Comparison of ENCODE assay signal across 17 cellular contexts in genomic region chr2:201156051-201156450, GRCh38. TPM values are rescaled to one million over a fixed set of nuclear protein-coding genes. Genes with fewer than 3 reads are reported as not detected.
A peak's percentile ranks its signal among the peaks of the same experiment; 100 is the strongest.
DNase-seq lines count a peak whose midpoint lies in the region; ATAC-seq and TF ChIP-seq lines count a peak whose summit lies in the region.
"Had no signal": no experiment of that assay in that cellular context is flagged by ENCODE, and none has a peak within 500 bp of the region (broad histone marks: within the 10 kb centered on the region; RNA-seq: fewer than 3 reads in every experiment).

No MANE protein-coding gene starts in this region.

- H3K4me2 ChIP-seq in GM23338 = no peak overlapping the region
- no peak overlapping the region for H3K4me2 ChIP-seq in hepatocyte

- intact Hi-C loops in dorsolateral prefrontal cortex (cut with DNase I) (loop anchor here (5.0 to 10.0 kb wide), 4 partner anchors 39 to 249 kb away; partner anchors contain the start of genes CFLAR (in 1 of the 2), HYCC2 (in 1 of the 2), NDUFB3 (in 1 of the 2) and ORC2 (in 1 of the 2)), psoas muscle (cut with DNase I) (loop anchor here in 1 of 2 donors (10.0 kb wide), 1 partner anchor 81 kb away; the partner anchor contains the start of genes HYCC2 and NDUFB3)

- no peaks in the 10 kb centered on the region; the same call in 2 of the 3 replicates for H3K36me3 Mint-ChIP-seq in GM23338 (ENCODE audit: low read depth)

- H3K9me3 ChIP-seq in psoas muscle = no peaks in the 10 kb centered on the region
- no peaks in the 10 kb centered on the region for H3K9me3 ChIP-seq in hepatocyte (ENCODE audit: low read depth)
- H3K9me3 ChIP-seq in gastroesophageal sphincter = no peaks in the 10 kb centered on the region
- H3K9me3 ChIP-seq: suprapubic skin had no signal

- H3F3A ChIP-seq in GM23338 (replicated peaks; ENCODE audit: low read depth) = no peaks in the 10 kb centered on the region

- no peak overlapping the region for H3K4me3 ChIP-seq in GM23338
- no peak overlapping the region for H3K4me3 ChIP-seq in dorsolateral prefrontal cortex
- H3K4me3 ChIP-seq in psoas muscle = no peak overlapping the region
- no peak overlapping the region for H3K4me3 ChIP-seq in hepatocyte
- H3K4me3 ChIP-seq in gastroesophageal sphincter = no peak overlapping the region
- H3K4me3 ChIP-seq: suprapubic skin had no signal

- TF ChIP-seq POLR2A in gastroesophageal sphincter (IDR thresholded peaks at IDR 0.05) = no peak

- H3K27ac ChIP-seq in GM23338 (ENCODE audit: low read depth) = no peak overlapping the region
- peak overlapping the region in 41 of 59 donors; percentile 0 to 95 (median 81) for H3K27ac ChIP-seq in dorsolateral prefrontal cortex
- peak overlapping the region; percentile 25 for H3K27ac ChIP-seq in psoas muscle
- no peak overlapping the region for H3K27ac ChIP-seq in hepatocyte
- H3K27ac ChIP-seq in gastroesophageal sphincter = no peak overlapping the region
- H3K27ac ChIP-seq: suprapubic skin had no signal

- TF ChIP-seq CTCF in GM23338 (conservative IDR thresholded peaks at IDR 0.05; ENCODE audit: low read depth in 2 of 2) (no peak), dorsolateral prefrontal cortex (IDR thresholded peaks at IDR 0.05 in 54 of 56, conservative IDR thresholded peaks at IDR 0.05 in 2 of 56; ENCODE audit: low read depth in 1 of 56, partially characterized antibody in 56 of 56) (no peak), psoas muscle (IDR thresholded peaks at IDR 0.05) (no peak), hepatocyte (IDR thresholded peaks at IDR 0.05; ENCODE audit: poor library complexity) (no peak), gastroesophageal sphincter (IDR thresholded peaks at IDR 0.05) (no peak)

- peaks cover 14% of the 10 kb centered on the region for H3K4me1 Mint-ChIP-seq in GM23338

- no peaks in the 10 kb centered on the region for H3K79me2 ChIP-seq in GM23338 (replicated peaks; ENCODE audit: insufficient read depth)
- H3K79me2 ChIP-seq in hepatocyte = peaks cover 16% of the 10 kb centered on the region

- H4K20me1 ChIP-seq in GM23338 (replicated peaks; ENCODE audit: insufficient read depth) (no peaks in the 10 kb centered on the region), hepatocyte (ENCODE audit: insufficient read depth, poor library complexity, severe bottlenecking) (no peaks in the 10 kb centered on the region)

- 0 out of 2 replicates have a peak overlapping the region, but pooled peaks have one; percentile 18 for H3K27ac Mint-ChIP-seq in GM23338
- H3K27ac Mint-ChIP-seq: T-helper 1 cell treated with Interleukin-12 subunit alpha and Interleukin-12 subunit beta and Interleukin-4 antibody, amounts not matched to agents 30 μg/mL and 1 μg/mL, for 36 hours had no signal

- no peak overlapping the region for H3K4me3 Mint-ChIP-seq in GM23338
- H3K4me3 Mint-ChIP-seq: T-helper 1 cell treated with Interleukin-12 subunit alpha and Interleukin-12 subunit beta and Interleukin-4 antibody, amounts not matched to agents 30 μg/mL and 1 μg/mL, for 36 hours had no signal

- H3K4me1 ChIP-seq in GM23338 (ENCODE audit: insufficient read depth) (peaks cover 11% of the 10 kb centered on the region), psoas muscle (peaks cover 30% of the 10 kb centered on the region), hepatocyte (ENCODE audit: insufficient read depth) (peaks cover 16% of the 10 kb centered on the region), gastroesophageal sphincter (peaks cover 0 to 44% (median 10%) of the 10 kb centered on the region in 3 donors)

- no peaks in the 10 kb centered on the region for H3K9me3 Mint-ChIP-seq in GM23338
- H3K9me3 Mint-ChIP-seq: T-helper 1 cell treated with Interleukin-12 subunit alpha and Interleukin-12 subunit beta and Interleukin-4 antibody, amounts not matched to agents 30 μg/mL and 1 μg/mL, for 36 hours had no signal

- peak; percentile 58 for DNase-seq in CD1c-positive myeloid dendritic cell (ENCODE audit: extremely low spot score)
- no peak for DNase-seq in GM23338 (ENCODE audit: low spot score)
- DNase-seq in dorsolateral prefrontal cortex = no peak
- no peak for DNase-seq in psoas muscle
- no peak for DNase-seq in hepatocyte (ENCODE audit: low spot score)
- no peak for DNase-seq in DMS79 treated with DMSO at 0.1 percent for 48 hours (lab: John Stamatoyannopoulos, UW)
- DNase-seq: activated CD8-positive, alpha-beta memory T cell treated with anti-CD3 and anti-CD28 coated beads, Interleukin-2, amount 50 U/mL, for 48 hours; GF-D8; GOT3; head of caudate nucleus; MM.1S; NCI-H187; NCI-H446 treated with DMSO at 0.1 percent for 48 hours; SHP77 had no signal

- no peak for TF ChIP-seq EP300 in gastroesophageal sphincter (IDR thresholded peaks at IDR 0.05)

- peaks cover 5% of the 10 kb centered on the region for H3K27me3 Mint-ChIP-seq in GM23338 (ENCODE audit: insufficient read depth, low read depth, poor library complexity)

- no peaks in the 10 kb centered on the region for H3K9me2 ChIP-seq in GM23338 (ENCODE audit: insufficient read depth)
- no peaks in the 10 kb centered on the region for H3K9me2 ChIP-seq in hepatocyte (replicated peaks; ENCODE audit: insufficient read depth)

- H3K27me3 ChIP-seq in GM23338 (ENCODE audit: insufficient read depth) (no peaks in the 10 kb centered on the region), dorsolateral prefrontal cortex (no peaks in the 10 kb centered on the region), psoas muscle (ENCODE audit: insufficient read depth in 3 of 3, low read length in 2 of 3) (no peaks in the 10 kb centered on the region), hepatocyte (no peaks in the 10 kb centered on the region), gastroesophageal sphincter (no peaks in the 10 kb centered on the region)
- H3K27me3 ChIP-seq: suprapubic skin had no signal

- WGBS in psoas muscle, 3 donors = 82 to 88% (median 85%) methylated on average over 5 of the region's 5 CpGs
- WGBS in hepatocyte (ENCODE audit: low lambda C conversion rate, missing lambda C conversion rate) = 87% methylated on average over 5 of the region's 5 CpGs
- 82 to 83% methylated on average over 4 to 5 of the region's 5 CpGs for WGBS in gastroesophageal sphincter (ENCODE audit: low coverage in 1 of 2), 2 donors

- ATAC-seq in GM23338 (no peak), psoas muscle (no peak), gastroesophageal sphincter (no peak)

- H2AFZ ChIP-seq in GM23338 (no peak overlapping the region), hepatocyte (no peak overlapping the region)

- H3K36me3 ChIP-seq in GM23338 (ENCODE audit: insufficient read depth) = no peaks in the 10 kb centered on the region
- peaks cover 11 to 100% of the 10 kb centered on the region in 2 donors for H3K36me3 ChIP-seq in psoas muscle (ENCODE audit: insufficient read depth in 1 of 2, low read depth in 1 of 2)
- H3K36me3 ChIP-seq in hepatocyte (replicated peaks; ENCODE audit: insufficient read depth, low read depth) = no peaks in the 10 kb centered on the region
- H3K36me3 ChIP-seq in gastroesophageal sphincter = peaks cover 0 to 96% of the 10 kb centered on the region in 2 donors

TF ChIP-seq in GM23338, 12 proteins besides CTCF, POLR2A, EP300 and RAD21 (continues in another document):
- TF ChIP-seq JUNB (IDR thresholded peaks at IDR 0.05; ENCODE audit: unreplicated experiment) (no peak), ZNF331 (CRISPR knock-in tag; IDR thresholded peaks at IDR 0.05; ENCODE audit: low read depth) (no peak), NANOG (IDR thresholded peaks at IDR 0.05; ENCODE audit: borderline replicate concordance) (no peak), EZH2 (IDR thresholded peaks at IDR 0.05; ENCODE audit: low read depth, unreplicated experiment) (no peak)

RNA-seq across cellular contexts. Expression of gene CASP10, which starts 26.9 kb away (rescaled TPM):
- total RNA-seq in GM23338 (2014; rRNA removed; shearing (Covaris generic)) = 2.9 and 3.5 TPM in 2 replicates
- 1.9 and 2.4 TPM in 2 replicates for polyA plus RNA-seq in GM23338 (2016; fragmentation: Nextera tagmentation; extraction: Ambion mirVana)
- 1 to 10 TPM; 1.5 to 9.8 (median 4.2) TPM for total RNA-seq in dorsolateral prefrontal cortex
- 1 to 10 TPM; 2.3 to 3.8 (median 2.8) TPM for total RNA-seq in psoas muscle
- 1 to 10 TPM in 2 of 3 donors, under 1 TPM in 1; 0.90 to 1.3 (median 1.2) TPM for polyA plus RNA-seq in psoas muscle
- total RNA-seq in hepatocyte = 7.2 and 11.0 TPM in 2 replicates
- polyA plus RNA-seq in hepatocyte = 1.6 and 2.0 TPM in 2 replicates
- total RNA-seq in gastroesophageal sphincter = 1 to 10 TPM; 2.6 to 7.5 (median 6.3) TPM

RNA-seq across cellular contexts. Expression of gene CFLAR, which starts 40.1 kb away (rescaled TPM):
- total RNA-seq in GM23338 (2014; rRNA removed; shearing (Covaris generic)) = 15.1 and 16.2 TPM in 2 replicates
- 10.0 and 10.1 TPM in 2 replicates for polyA plus RNA-seq in GM23338 (2016; fragmentation: Nextera tagmentation; extraction: Ambion mirVana)
- 100 to 1,000 TPM in 9 of 120 experiments, 10 to 100 TPM in 111; 33.1 to 117 (median 66.9) TPM for total RNA-seq in dorsolateral prefrontal cortex
- 100 to 1,000 TPM; 180 to 358 (median 346) TPM for total RNA-seq in psoas muscle
- 100 to 1,000 TPM in 2 of 3 donors, 10 to 100 TPM in 1; 84.7 to 340 (median 239) TPM for polyA plus RNA-seq in psoas muscle
- 60.6 and 65.9 TPM in 2 replicates for total RNA-seq in hepatocyte
- polyA plus RNA-seq in hepatocyte = 46.0 and 54.1 TPM in 2 replicates
- 100 to 1,000 TPM; 145 to 346 (median 176) TPM for total RNA-seq in gastroesophageal sphincter

Comparison
In these comparisons a context has a peak if more than half of its experiments do, and no peak if none do; other contexts are left out.
1. H3K27ac ChIP-seq: peak in dorsolateral prefrontal cortex (41 of 59) and psoas muscle (single experiment); none in GM23338 (single experiment), hepatocyte (single experiment) and gastroesophageal sphincter (0 of 4).